1 cellular context compared by ENCODE assay signal in genomic region chr4:87921626-87922479, GRCh38. TPM values are rescaled to one million over a fixed set of nuclear protein-coding genes. Genes with fewer than 3 reads are reported as not detected.
"Had no signal": no experiment of that assay in that cellular context is flagged by ENCODE, and none has a peak within 500 bp of the region (broad histone marks: within the 10 kb centered on the region; RNA-seq: fewer than 3 reads in every experiment).

No MANE protein-coding gene starts in this region.

RNA-seq across cellular contexts. Expression of gene SPP1, which starts 53.7 kb away (rescaled TPM):
- total RNA-seq: pulmonary artery endothelial cell had no signal
